8 cellular contexts compared by ENCODE assay signal in genomic region chr17:77772461-77772897, GRCh38.
A peak's percentile ranks its signal among the peaks of the same experiment; 100 is the strongest.
DNase-seq lines count a peak whose midpoint lies in the region; ATAC-seq and TF ChIP-seq lines count a peak whose summit lies in the region.

No MANE protein-coding gene starts in this region.

- H3K27ac ChIP-seq in neutrophil = no peak overlapping the region

- H3K4me1 ChIP-seq in neutrophil (ENCODE audit: control insufficient read depth in 1 of 2, insufficient read depth in 1 of 2, low read depth in 1 of 2, low read length in 1 of 2) = no peaks in the 10 kb centered on the region

- DNase-seq in GM12864 (ENCODE audit: low read depth) = no peak
- peak; percentile 63 for DNase-seq in NCI-H69 (lab: John Stamatoyannopoulos, UW)
- DNase-seq in activated CD8-positive, alpha-beta memory T cell treated with anti-CD3 and anti-CD28 coated beads for 4 hours (ENCODE audit: low read depth in 2 of 2) = peak; percentile 32 to 38
- DNase-seq in epithelial cell of esophagus (ENCODE audit: low read depth) = no peak
- DNase-seq in ureter (ENCODE audit: low spot score) = peak; percentile 64
- DNase-seq in NCI-H2227 (lab: John Stamatoyannopoulos, UW; ENCODE audit: unreplicated experiment) = no peak

- H3K4me3 ChIP-seq in GM12864 (ENCODE audit: low read depth, low read length) (no peak overlapping the region), epithelial cell of esophagus (ENCODE audit: low read length) (no peak overlapping the region), neutrophil (ENCODE audit: low read depth in 1 of 2, low read length in 1 of 2) (no peak overlapping the region)

- peaks cover 21% of the 10 kb centered on the region for H3K27me3 ChIP-seq in neutrophil

- ATAC-seq in HG03354 (IDR thresholded peaks at IDR 0.05; ENCODE audit: poor library complexity, severe bottlenecking, unreplicated experiment) = no peak

- no peaks in the 10 kb centered on the region for H3K36me3 ChIP-seq in neutrophil

- no peaks in the 10 kb centered on the region for H3K9me3 ChIP-seq in neutrophil

- TF ChIP-seq CTCF in GM12864 (IDR thresholded peaks at IDR 0.05; ENCODE audit: low read depth, low read length, missing control alignments) = peak; percentile 83
- TF ChIP-seq CTCF in epithelial cell of esophagus (IDR thresholded peaks at IDR 0.05; ENCODE audit: insufficient read depth, low read depth, low read length, missing control alignments) = peak; percentile 5
- peak; percentile 56 for TF ChIP-seq CTCF in neutrophil (IDR thresholded peaks at IDR 0.05)

Comparison
In these comparisons a context has a peak if more than half of its experiments do, and no peak if none do; other contexts are left out.
1. DNase-seq: peak in NCI-H69 (single experiment), activated CD8-positive, alpha-beta memory T cell treated with anti-CD3 and anti-CD28 coated beads for 4 hours (2 of 2) and ureter (single experiment); none in GM12864 (single experiment), epithelial cell of esophagus (single experiment) and NCI-H2227 (single experiment).
2. CTCF ChIP-seq: peak in every context shown above with its lines; median percentile 83 in GM12864; 56 in neutrophil; 5 in epithelial cell of esophagus.